Comparison of ENCODE assay signal across 1 cellular context in genomic region chr16:67326472-67327309, GRCh38.
TF ChIP-seq lines count a peak whose summit lies in the region.

TSS of gene KCTD19 (minus strand) at chr16:67326741. CDS start at chr16:67326707, 34 bp downstream.
TSS of gene LRRC36 (plus strand) at chr16:67326815. CDS start at chr16:67326863, 48 bp downstream.

TF ChIP-seq in HepG2, 621 proteins besides CTCF, POLR2A, EP300 and RAD21 (continued from another document and continues in another):
- TF ChIP-seq RBAK (CRISPR knock-in tag; IDR thresholded peaks at IDR 0.05), result no peak
- no peak for TF ChIP-seq U2AF2 (IDR thresholded peaks at IDR 0.05; ENCODE audit: low read depth, low read length)
- no peak for TF ChIP-seq KDM1A (CRISPR knock-in tag; IDR thresholded peaks at IDR 0.05)
- TF ChIP-seq CHD2 (IDR thresholded peaks at IDR 0.05; ENCODE audit: low read depth, low read length), result peak; percentile 67; the same call in 1 of the 2 replicates
- peak; percentile 47 for TF ChIP-seq HNRNPLL (IDR thresholded peaks at IDR 0.05; ENCODE audit: low read depth, low read length, poor library complexity, severe bottlenecking)
- TF ChIP-seq AGO1 (IDR thresholded peaks at IDR 0.05; ENCODE audit: low read depth, low read length, poor library complexity, severe bottlenecking), result no peak
- TF ChIP-seq PAXIP1 (CRISPR knock-in tag; conservative IDR thresholded peaks at IDR 0.05), result no peak
- TF ChIP-seq ZNF567 (CRISPR knock-in tag; IDR thresholded peaks at IDR 0.05; ENCODE audit: borderline replicate concordance), result no peak
- no peak for TF ChIP-seq ZNF546 (CRISPR knock-in tag; conservative IDR thresholded peaks at IDR 0.05)
- TF ChIP-seq, protein P1, sequence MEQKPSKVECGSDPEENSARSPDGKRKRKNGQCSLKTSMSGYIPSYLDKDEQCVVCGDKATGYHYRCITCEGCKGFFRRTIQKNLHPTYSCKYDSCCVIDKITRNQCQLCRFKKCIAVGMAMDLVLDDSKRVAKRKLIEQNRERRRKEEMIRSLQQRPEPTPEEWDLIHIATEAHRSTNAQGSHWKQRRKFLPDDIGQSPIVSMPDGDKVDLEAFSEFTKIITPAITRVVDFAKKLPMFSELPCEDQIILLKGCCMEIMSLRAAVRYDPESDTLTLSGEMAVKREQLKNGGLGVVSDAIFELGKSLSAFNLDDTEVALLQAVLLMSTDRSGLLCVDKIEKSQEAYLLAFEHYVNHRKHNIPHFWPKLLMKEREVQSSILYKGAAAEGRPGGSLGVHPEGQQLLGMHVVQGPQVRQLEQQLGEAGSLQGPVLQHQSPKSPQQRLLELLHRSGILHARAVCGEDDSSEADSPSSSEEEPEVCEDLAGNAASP (CRISPR knock-in tag; IDR thresholded peaks at IDR 0.05; ENCODE audit: borderline replicate concordance), result 0 out of 2 replicates have a peak, but pooled peaks have one; percentile 27
- TF ChIP-seq ZBTB38 (CRISPR knock-in tag; IDR thresholded peaks at IDR 0.05), result peak; percentile 8; the same call in 1 of the 2 replicates
- no peak for TF ChIP-seq RNF219 (CRISPR knock-in tag; IDR thresholded peaks at IDR 0.05)
- no peak for TF ChIP-seq ZNF713 (CRISPR knock-in tag; IDR thresholded peaks at IDR 0.05)
- TF ChIP-seq, protein P2, sequence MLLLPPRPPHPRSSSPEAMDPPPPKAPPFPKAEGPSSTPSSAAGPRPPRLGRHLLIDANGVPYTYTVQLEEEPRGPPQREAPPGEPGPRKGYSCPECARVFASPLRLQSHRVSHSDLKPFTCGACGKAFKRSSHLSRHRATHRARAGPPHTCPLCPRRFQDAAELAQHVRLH (CRISPR knock-in tag; IDR thresholded peaks at IDR 0.05; ENCODE audit: borderline replicate concordance, low read depth), result no peak
- TF ChIP-seq ZSCAN29 (CRISPR knock-in tag; conservative IDR thresholded peaks at IDR 0.05), result peak; percentile 83; the same call in 1 of the 2 replicates
- no peak; the same call in 1 of the 2 replicates for TF ChIP-seq ZZZ3 (CRISPR knock-in tag; IDR thresholded peaks at IDR 0.05; ENCODE audit: borderline replicate concordance)
- TF ChIP-seq SAFB2 (CRISPR knock-in tag; IDR thresholded peaks at IDR 0.05; ENCODE audit: borderline replicate concordance, low read depth), result 0 out of 2 replicates have a peak, but pooled peaks have one; percentile 56
- no peak for TF ChIP-seq MBNL3 (CRISPR knock-in tag; conservative IDR thresholded peaks at IDR 0.05)
- no peak for TF ChIP-seq SRY (CRISPR knock-in tag; IDR thresholded peaks at IDR 0.05)
- peak; percentile 31; the same call in 1 of the 2 replicates for TF ChIP-seq ZNF263 (CRISPR knock-in tag; IDR thresholded peaks at IDR 0.05)
- TF ChIP-seq CREB1 (IDR thresholded peaks at IDR 0.05), result no peak
- no peak for TF ChIP-seq CREB1 (CRISPR knock-in tag; IDR thresholded peaks at IDR 0.05)
- TF ChIP-seq NPAS2 (CRISPR knock-in tag; IDR thresholded peaks at IDR 0.05; ENCODE audit: borderline replicate concordance), result no peak
- no peak for TF ChIP-seq ZNF12 (CRISPR knock-in tag; IDR thresholded peaks at IDR 0.05)
- TF ChIP-seq, protein P3, sequence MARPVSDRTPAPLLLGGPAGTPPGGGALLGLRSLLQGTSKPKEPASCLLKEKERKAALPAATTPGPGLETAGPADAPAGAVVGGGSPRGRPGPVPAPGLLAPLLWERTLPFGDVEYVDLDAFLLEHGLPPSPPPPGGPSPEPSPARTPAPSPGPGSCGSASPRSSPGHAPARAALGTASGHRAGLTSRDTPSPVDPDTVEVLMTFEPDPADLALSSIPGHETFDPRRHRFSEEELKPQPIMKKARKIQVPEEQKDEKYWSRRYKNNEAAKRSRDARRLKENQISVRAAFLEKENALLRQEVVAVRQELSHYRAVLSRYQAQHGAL (CRISPR knock-in tag; IDR thresholded peaks at IDR 0.05; ENCODE audit: not compliant biosample characterization), result no peak
- TF ChIP-seq, protein P4, sequence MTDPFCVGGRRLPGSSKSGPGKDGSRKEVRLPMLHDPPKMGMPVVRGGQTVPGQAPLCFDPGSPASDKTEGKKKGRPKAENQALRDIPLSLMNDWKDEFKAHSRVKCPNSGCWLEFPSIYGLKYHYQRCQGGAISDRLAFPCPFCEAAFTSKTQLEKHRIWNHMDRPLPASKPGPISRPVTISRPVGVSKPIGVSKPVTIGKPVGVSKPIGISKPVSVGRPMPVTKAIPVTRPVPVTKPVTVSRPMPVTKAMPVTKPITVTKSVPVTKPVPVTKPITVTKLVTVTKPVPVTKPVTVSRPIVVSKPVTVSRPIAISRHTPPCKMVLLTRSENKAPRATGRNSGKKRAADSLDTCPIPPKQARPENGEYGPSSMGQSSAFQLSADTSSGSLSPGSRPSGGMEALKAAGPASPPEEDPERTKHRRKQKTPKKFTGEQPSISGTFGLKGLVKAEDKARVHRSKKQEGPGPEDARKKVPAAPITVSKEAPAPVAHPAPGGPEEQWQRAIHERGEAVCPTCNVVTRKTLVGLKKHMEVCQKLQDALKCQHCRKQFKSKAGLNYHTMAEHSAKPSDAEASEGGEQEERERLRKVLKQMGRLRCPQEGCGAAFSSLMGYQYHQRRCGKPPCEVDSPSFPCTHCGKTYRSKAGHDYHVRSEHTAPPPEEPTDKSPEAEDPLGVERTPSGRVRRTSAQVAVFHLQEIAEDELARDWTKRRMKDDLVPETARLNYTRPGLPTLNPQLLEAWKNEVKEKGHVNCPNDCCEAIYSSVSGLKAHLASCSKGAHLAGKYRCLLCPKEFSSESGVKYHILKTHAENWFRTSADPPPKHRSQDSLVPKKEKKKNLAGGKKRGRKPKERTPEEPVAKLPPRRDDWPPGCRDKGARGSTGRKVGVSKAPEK (CRISPR knock-in tag; IDR thresholded peaks at IDR 0.05; ENCODE audit: borderline replicate concordance), result no peak
- no peak for TF ChIP-seq ZNF337 (CRISPR knock-in tag; IDR thresholded peaks at IDR 0.05; ENCODE audit: borderline replicate concordance, low read depth)
- TF ChIP-seq TBX3 (IDR thresholded peaks at IDR 0.05; ENCODE audit: borderline replicate concordance), result no peak
- no peak for TF ChIP-seq ARNT (IDR thresholded peaks at IDR 0.05)
- no peak for TF ChIP-seq ZNF616 (CRISPR knock-in tag; IDR thresholded peaks at IDR 0.05; ENCODE audit: low read depth)
- TF ChIP-seq ZNF253 (CRISPR knock-in tag; IDR thresholded peaks at IDR 0.05; ENCODE audit: borderline replicate concordance), result no peak
- TF ChIP-seq FOSL1 (CRISPR knock-in tag; IDR thresholded peaks at IDR 0.05; ENCODE audit: borderline replicate concordance), result 0 out of 2 replicates have a peak, but pooled peaks have one; percentile 10
- TF ChIP-seq PBX2 (CRISPR knock-in tag; IDR thresholded peaks at IDR 0.05), result no peak
- TF ChIP-seq RFX3 (CRISPR knock-in tag; IDR thresholded peaks at IDR 0.05), result no peak
- no peak for TF ChIP-seq ZNF703 (CRISPR knock-in tag; IDR thresholded peaks at IDR 0.05; ENCODE audit: borderline replicate concordance)
- TF ChIP-seq ZNF136 (CRISPR knock-in tag; IDR thresholded peaks at IDR 0.05; ENCODE audit: low read depth), result no peak
- no peak for TF ChIP-seq KMT2A (CRISPR knock-in tag; IDR thresholded peaks at IDR 0.05)
- no peak for TF ChIP-seq SIN3A (IDR thresholded peaks at IDR 0.05; ENCODE audit: borderline replicate concordance, low read depth, low read length)
- TF ChIP-seq, protein P5, sequence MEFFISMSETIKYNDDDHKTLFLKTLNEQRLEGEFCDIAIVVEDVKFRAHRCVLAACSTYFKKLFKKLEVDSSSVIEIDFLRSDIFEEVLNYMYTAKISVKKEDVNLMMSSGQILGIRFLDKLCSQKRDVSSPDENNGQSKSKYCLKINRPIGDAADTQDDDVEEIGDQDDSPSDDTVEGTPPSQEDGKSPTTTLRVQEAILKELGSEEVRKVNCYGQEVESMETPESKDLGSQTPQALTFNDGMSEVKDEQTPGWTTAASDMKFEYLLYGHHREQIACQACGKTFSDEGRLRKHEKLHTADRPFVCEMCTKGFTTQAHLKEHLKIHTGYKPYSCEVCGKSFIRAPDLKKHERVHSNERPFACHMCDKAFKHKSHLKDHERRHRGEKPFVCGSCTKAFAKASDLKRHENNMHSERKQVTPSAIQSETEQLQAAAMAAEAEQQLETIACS (CRISPR knock-in tag; IDR thresholded peaks at IDR 0.05), result peak; percentile 80
- no peak for TF ChIP-seq HMG20B (CRISPR knock-in tag; conservative IDR thresholded peaks at IDR 0.05)
- TF ChIP-seq HHEX (CRISPR knock-in tag; IDR thresholded peaks at IDR 0.05), result no peak
- no peak for TF ChIP-seq PREB (CRISPR knock-in tag; IDR thresholded peaks at IDR 0.05)
- no peak for TF ChIP-seq PPARG (CRISPR knock-in tag; conservative IDR thresholded peaks at IDR 0.05)
- TF ChIP-seq TSC22D2 (CRISPR knock-in tag; IDR thresholded peaks at IDR 0.05; ENCODE audit: borderline replicate concordance), result peak; percentile 36; the same call in 1 of the 2 replicates
- TF ChIP-seq, protein P6, sequence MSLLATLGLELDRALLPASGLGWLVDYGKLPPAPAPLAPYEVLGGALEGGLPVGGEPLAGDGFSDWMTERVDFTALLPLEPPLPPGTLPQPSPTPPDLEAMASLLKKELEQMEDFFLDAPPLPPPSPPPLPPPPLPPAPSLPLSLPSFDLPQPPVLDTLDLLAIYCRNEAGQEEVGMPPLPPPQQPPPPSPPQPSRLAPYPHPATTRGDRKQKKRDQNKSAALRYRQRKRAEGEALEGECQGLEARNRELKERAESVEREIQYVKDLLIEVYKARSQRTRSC (CRISPR knock-in tag; IDR thresholded peaks at IDR 0.05; ENCODE audit: low read depth), result no peak
- TF ChIP-seq, protein P7, sequence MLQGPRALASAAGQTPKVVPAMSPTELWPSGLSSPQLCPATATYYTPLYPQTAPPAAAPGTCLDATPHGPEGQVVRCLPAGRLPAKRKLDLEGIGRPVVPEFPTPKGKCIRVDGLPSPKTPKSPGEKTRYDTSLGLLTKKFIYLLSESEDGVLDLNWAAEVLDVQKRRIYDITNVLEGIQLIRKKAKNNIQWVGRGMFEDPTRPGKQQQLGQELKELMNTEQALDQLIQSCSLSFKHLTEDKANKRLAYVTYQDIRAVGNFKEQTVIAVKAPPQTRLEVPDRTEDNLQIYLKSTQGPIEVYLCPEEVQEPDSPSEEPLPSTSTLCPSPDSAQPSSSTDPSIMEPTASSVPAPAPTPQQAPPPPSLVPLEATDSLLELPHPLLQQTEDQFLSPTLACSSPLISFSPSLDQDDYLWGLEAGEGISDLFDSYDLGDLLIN (CRISPR knock-in tag; IDR thresholded peaks at IDR 0.05; ENCODE audit: borderline replicate concordance), result peak; percentile 95; the same call in 1 of the 2 replicates
- TF ChIP-seq RBM22 (optimal IDR thresholded peaks at IDR 0.05; ENCODE audit: low read length), result no peak
